ENCODE assay signal across 19 cellular contexts in the genomic region with DNA sequence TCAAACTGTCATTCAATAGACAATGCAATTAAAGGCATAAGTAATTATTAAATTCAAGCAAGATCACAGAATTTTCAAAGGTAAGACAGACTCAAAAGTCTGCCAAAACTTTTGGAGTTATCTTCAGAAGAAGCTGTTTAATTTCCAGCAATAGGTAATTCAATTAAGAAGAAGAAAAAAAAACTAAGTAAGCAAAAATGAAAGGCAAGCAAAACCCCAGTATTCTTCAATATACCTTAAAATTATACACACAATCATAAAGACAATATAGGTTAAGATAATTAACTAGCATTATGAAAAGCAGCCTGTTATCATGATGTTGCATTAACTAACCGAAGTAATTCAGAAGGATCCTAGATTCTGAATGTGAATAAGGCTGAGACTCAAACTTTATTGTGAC. TPM values are rescaled to one million over a fixed set of nuclear protein-coding genes. Genes with fewer than 3 reads are reported as not detected.
DNase-seq lines count a peak whose midpoint lies in the region; ATAC-seq, FAIRE-seq and TF ChIP-seq lines count a peak whose summit lies in the region.
"Had no signal": no experiment of that assay in that cellular context is flagged by ENCODE, and none has a peak within 500 bp of the region (broad histone marks: within the 10 kb centered on the region; RNA-seq: fewer than 3 reads in every experiment).

No MANE protein-coding gene starts in this region.

- intact Hi-C loops in HepG2 (cut with micrococcal nuclease; ENCODE audit: unreplicated experiment): no loop called here
- intact Hi-C loops in right lobe of liver (cut with DNase I): no loop called here

- H4K20me1 ChIP-seq in HepG2 (ENCODE audit: insufficient read depth, low read length): peaks cover 35% of the 10 kb centered on the region
- H4K20me1 ChIP-seq in Loucy (ENCODE audit: insufficient read depth, low read length, poor library complexity, severe bottlenecking): peaks cover 74% of the 10 kb centered on the region

- H3K9me2 ChIP-seq in Loucy (replicated peaks; ENCODE audit: low read depth, low read length): no peaks in the 10 kb centered on the region

- peaks cover 37% of the 10 kb centered on the region for H3K4me1 Mint-ChIP-seq in nephron

- in situ Hi-C loops in HepG2 (cut with HindIII; ENCODE audit: extremely low pct_ligation_motif_present, low pct_unique_long_range_greater_than_20kb): loop anchor here (10.0 kb wide), 1 partner anchor 150 kb away; a partner anchor contains a TSS

- WGBS in HepG2 (ENCODE audit: low lambda C conversion rate): 96% methylated on average over 1 of the region's 1 CpG
- WGBS in right lobe of liver (ENCODE audit: insufficient coverage, low coverage, low lambda C conversion rate, missing lambda C conversion rate): 82% methylated on average over 1 of the region's 1 CpG

- TF ChIP-seq EP300 in HepG2 (IDR thresholded peaks at IDR 0.05; ENCODE audit: low read depth in 2 of 2, low read length in 2 of 2): no peak
- no peak for TF ChIP-seq EP300 in HepG2 (CRISPR knock-in tag; IDR thresholded peaks at IDR 0.05; ENCODE audit: borderline replicate concordance)

- H3K9me3 Mint-ChIP-seq in nephron: no peaks in the 10 kb centered on the region
- H3K9me3 Mint-ChIP-seq: CD4-positive, alpha-beta memory T cell; H9; IgD-negative memory B cell had no signal

- TF ChIP-seq POLR2A in HepG2 (IDR thresholded peaks at IDR 0.05; ENCODE audit: insufficient read depth in 1 of 2, low read depth in 2 of 2, low read length in 2 of 2) (no peak), right lobe of liver (IDR thresholded peaks at IDR 0.05) (no peak)

- no peaks in the 10 kb centered on the region for H3F3A ChIP-seq in Loucy (ENCODE audit: low read depth)

- ATAC-seq in HepG2 (no peak), right lobe of liver (no peak), GM19395 (IDR thresholded peaks at IDR 0.05; ENCODE audit: unreplicated experiment) (no peak), HG03442 (IDR thresholded peaks at IDR 0.05; ENCODE audit: unreplicated experiment) (no peak)

- H3K4me3 Mint-ChIP-seq in nephron: peak overlapping the region in 2 of 3 experiments; percentile 21 to 27

- BruUV-seq in HepG2 (replicated peaks; lab: Mats Ljungman, UMichigan): no TSS peak

- no peak overlapping the region for H3K4me2 ChIP-seq in HepG2 (ENCODE audit: low read depth, low read length)
- peak overlapping the region; percentile 93 for H3K4me2 ChIP-seq in Loucy (ENCODE audit: low read depth, low read length, poor library complexity, severe bottlenecking)

- TF ChIP-seq CTCF in HepG2 (CRISPR knock-in tag; IDR thresholded peaks at IDR 0.05): no peak
- TF ChIP-seq CTCF in right lobe of liver (IDR thresholded peaks at IDR 0.05): no peak
- no peak for TF ChIP-seq CTCF in Loucy (conservative IDR thresholded peaks at IDR 0.05; ENCODE audit: low read length)
- TF ChIP-seq CTCF in nephron (IDR thresholded peaks at IDR 0.05; ENCODE audit: unreplicated experiment in 3 of 3): no peak

- H3K36me3 ChIP-seq in HepG2 (replicated peaks in 1 of 2; ENCODE audit: control insufficient read depth in 1 of 2, insufficient read depth in 2 of 2, low read length in 2 of 2) (peaks cover 0 to 4% of the 10 kb centered on the region in 2 experiments; a peak in 2 of 5 replicates), right lobe of liver (no peaks in the 10 kb centered on the region), Loucy (ENCODE audit: insufficient read depth, low read length) (no peaks in the 10 kb centered on the region)

- H3K27me3 Mint-ChIP-seq in nephron (ENCODE audit: low read depth): no peaks in the 10 kb centered on the region
- H3K27me3 Mint-ChIP-seq: CD4-positive, alpha-beta memory T cell; IgD-negative memory B cell had no signal

- H3K9ac ChIP-seq in HepG2 (ENCODE audit: insufficient read depth, low read depth, low read length): no peak overlapping the region
- peak overlapping the region; percentile 59 for H3K9ac ChIP-seq in Loucy (ENCODE audit: low read depth, low read length, poor library complexity, severe bottlenecking)

- H3K4me3 ChIP-seq in HepG2 (replicated peaks in 1 of 3; ENCODE audit: insufficient read depth in 1 of 3, low read depth in 2 of 3, low read length in 3 of 3) (no peak overlapping the region), right lobe of liver (no peak overlapping the region), Loucy (ENCODE audit: low read length, poor library complexity, severe bottlenecking) (peak overlapping the region; percentile 81)

- H3K27ac Mint-ChIP-seq in nephron: no peak overlapping the region
- H3K27ac Mint-ChIP-seq: IgD-negative memory B cell had no signal

- no peak overlapping the region for H3K27ac ChIP-seq in HepG2 (ENCODE audit: extremely low read length, insufficient read depth, low read length)
- no peak overlapping the region for H3K27ac ChIP-seq in right lobe of liver
- H3K27ac ChIP-seq: C4-2B, HL-60 had no signal

- H3K27me3 ChIP-seq in HepG2 (ENCODE audit: control insufficient read depth in 1 of 2, insufficient read depth in 2 of 2, low read length in 2 of 2) (no peaks in the 10 kb centered on the region; a peak in 1 of 5 replicates), right lobe of liver (no peaks in the 10 kb centered on the region), Loucy (ENCODE audit: insufficient read depth, low read length, poor library complexity, severe bottlenecking) (no peaks in the 10 kb centered on the region)

- CTCF ChIA-PET in HepG2 (lab: Yijun Ruan, JAX; ENCODE audit: low intra/inter-chr PET ratio, low total read pairs): no interaction called here

- DNase-seq in HepG2 (ENCODE audit: low spot score) (no peak), right lobe of liver (no peak)
- DNase-seq in activated CD4-positive, alpha-beta T cell treated with anti-CD3 and anti-CD28 coated beads for 48 hours: no peak
- DNase-seq: ACHN; AML-193; CD4-positive, alpha-beta memory T cell; DMS153; DMS79; GF-D8; H9; KG1 had no signal

- peaks cover 84% of the 10 kb centered on the region for H3K79me2 ChIP-seq in HepG2 (ENCODE audit: insufficient read depth, low read length)
- peaks cover 96% of the 10 kb centered on the region for H3K79me2 ChIP-seq in Loucy (ENCODE audit: insufficient read depth, low read length)

- H3K9me3 ChIP-seq in HepG2 (ENCODE audit: low read length): no peaks in the 10 kb centered on the region
- no peaks in the 10 kb centered on the region for H3K9me3 ChIP-seq in right lobe of liver
- no peaks in the 10 kb centered on the region for H3K9me3 ChIP-seq in Loucy (ENCODE audit: insufficient read depth, low read depth, low read length)

- POLR2A ChIA-PET in HepG2 (lab: Yijun Ruan, JAX): interaction anchor here (0.6 kb wide), 1 partner anchor 48 kb away, joined by 3 read pairs; no protein-coding TSS in a partner anchor

- peaks cover 38% of the 10 kb centered on the region for H3K4me1 ChIP-seq in HepG2 (ENCODE audit: insufficient read depth, low read length)
- H3K4me1 ChIP-seq in right lobe of liver: peaks cover 0 to 21% (median 4%) of the 10 kb centered on the region in 4 donors
- H3K4me1 ChIP-seq in Loucy (ENCODE audit: insufficient read depth, low read length, poor library complexity, severe bottlenecking): peaks cover 41% of the 10 kb centered on the region

- FAIRE-seq in HepG2 (lab: Jason Lieb, UNC): no peak
- FAIRE-seq: H1 had no signal

- peaks cover 18% of the 10 kb centered on the region for H3K36me3 Mint-ChIP-seq in nephron (ENCODE audit: low read depth)

- TF ChIP-seq RAD21 in HepG2 (CRISPR knock-in tag; IDR thresholded peaks at IDR 0.05): no peak

- H2AFZ ChIP-seq in HepG2 (ENCODE audit: low read length) (no peak overlapping the region), Loucy (ENCODE audit: low read length) (no peak overlapping the region)

RNA-seq across cellular contexts. Expression of a gene that starts 3.5 kb away (rescaled TPM):
- total RNA-seq in HepG2 (2016; rRNA removed; fragmentation: Illumina TruSeq; extraction: Trizol) (12.6 and 16.4 TPM in 2 replicates), right lobe of liver (10 to 100 TPM in 5 of 6 experiments, 1 to 10 TPM in 1; 9.5 to 16.6 (median 10.9) TPM)
- total RNA-seq in HepG2 (2016; cell fraction: cytosol; rRNA removed; fragmentation: Illumina TruSeq; extraction: Trizol; ENCODE audit: low read depth): 8.1 and 10.9 TPM in 2 replicates
- total RNA-seq in HepG2 (2016; cell fraction: insoluble cytoplasmic fraction; rRNA removed; fragmentation: Illumina TruSeq; extraction: Trizol): 12.6 and 15.5 TPM in 2 replicates
- total RNA-seq in HepG2 (2016; cell fraction: membrane; rRNA removed; fragmentation: Illumina TruSeq; extraction: Trizol): 11.0 and 12.1 TPM in 2 replicates
- 16.5 and 18.6 TPM in 2 replicates for total RNA-seq in HepG2 (2016; cell fraction: nucleus; rRNA removed; fragmentation: Illumina TruSeq; extraction: Trizol)
- polyA plus RNA-seq in HepG2 (2011; rRNA removed): 9.9 TPM in 2 replicates
- 6.1 and 8.1 TPM in 2 replicates for polyA plus RNA-seq in HepG2 (2011; cell fraction: cytosol; rRNA removed)
- 11.4 and 11.9 TPM in 2 replicates for polyA plus RNA-seq in HepG2 (2011; cell fraction: nucleus; rRNA removed)
- polyA plus RNA-seq in HepG2 (2012): 11.4 and 11.7 TPM in 2 replicates
- 0.65 and 0.83 TPM in 2 replicates for polyA plus RNA-seq in HepG2 (2016; cell fraction: cytosol; fragmentation: Illumina TruSeq; extraction: Trizol; ENCODE audit: low read depth)
- polyA plus RNA-seq in HepG2 (2016; cell fraction: insoluble cytoplasmic fraction; fragmentation: Illumina TruSeq; extraction: Trizol; ENCODE audit: low read depth): 11.7 and 12.4 TPM in 2 replicates
- polyA plus RNA-seq in HepG2 (2016; cell fraction: membrane; fragmentation: Illumina TruSeq; extraction: Trizol; ENCODE audit: low read depth): 2.1 and 2.4 TPM in 2 replicates
- 19.1 and 22.3 TPM in 2 replicates for polyA plus RNA-seq in HepG2 (2016; cell fraction: nucleus; fragmentation: Illumina TruSeq; extraction: Trizol; ENCODE audit: insufficient read depth, low read depth)
- polyA minus RNA-seq in HepG2 (2011; rRNA and poly(A)+ RNA removed; ENCODE audit: low replicate concordance): 15.2 and 18.5 TPM in 2 replicates
- polyA minus RNA-seq in HepG2 (2011; cell fraction: cytosol; rRNA and poly(A)+ RNA removed): 17.5 and 19.1 TPM in 2 replicates
- polyA minus RNA-seq in HepG2 (2011; cell fraction: nucleus; rRNA and poly(A)+ RNA removed): 46.6 and 53.5 TPM in 2 replicates

RNA-seq across cellular contexts. Expression of a gene that starts 31.9 kb away (rescaled TPM):
- total RNA-seq in HepG2 (2016; rRNA removed; fragmentation: Illumina TruSeq; extraction: Trizol): 85.1 and 148 TPM in 2 replicates
- total RNA-seq in HepG2 (2016; cell fraction: cytosol; rRNA removed; fragmentation: Illumina TruSeq; extraction: Trizol; ENCODE audit: low read depth): 12.9 and 14.6 TPM in 2 replicates
- 88.2 and 150 TPM in 2 replicates for total RNA-seq in HepG2 (2016; cell fraction: insoluble cytoplasmic fraction; rRNA removed; fragmentation: Illumina TruSeq; extraction: Trizol)
- total RNA-seq in HepG2 (2016; cell fraction: membrane; rRNA removed; fragmentation: Illumina TruSeq; extraction: Trizol): 37.4 and 44.8 TPM in 2 replicates
- total RNA-seq in HepG2 (2016; cell fraction: nucleus; rRNA removed; fragmentation: Illumina TruSeq; extraction: Trizol): 50.3 and 56.3 TPM in 2 replicates
- 33.0 and 38.9 TPM in 2 replicates for polyA plus RNA-seq in HepG2 (2011; rRNA removed)
- polyA plus RNA-seq in HepG2 (2011; cell fraction: cytosol; rRNA removed): 16.9 and 17.1 TPM in 2 replicates
- 20.9 and 25.1 TPM in 2 replicates for polyA plus RNA-seq in HepG2 (2011; cell fraction: nucleus; rRNA removed)
- polyA plus RNA-seq in HepG2 (2012): 20.9 and 26.3 TPM in 2 replicates
- polyA plus RNA-seq in HepG2 (2016; cell fraction: cytosol; fragmentation: Illumina TruSeq; extraction: Trizol; ENCODE audit: low read depth): 4.1 and 4.3 TPM in 2 replicates
- polyA plus RNA-seq in HepG2 (2016; cell fraction: insoluble cytoplasmic fraction; fragmentation: Illumina TruSeq; extraction: Trizol; ENCODE audit: low read depth): 65.8 and 72.7 TPM in 2 replicates
- polyA plus RNA-seq in HepG2 (2016; cell fraction: membrane; fragmentation: Illumina TruSeq; extraction: Trizol; ENCODE audit: low read depth): 14.1 and 16.4 TPM in 2 replicates
- 49.9 and 50.1 TPM in 2 replicates for polyA plus RNA-seq in HepG2 (2016; cell fraction: nucleus; fragmentation: Illumina TruSeq; extraction: Trizol; ENCODE audit: insufficient read depth, low read depth)
- 92.6 and 112 TPM in 2 replicates for polyA minus RNA-seq in HepG2 (2011; rRNA and poly(A)+ RNA removed; ENCODE audit: low replicate concordance)
- polyA minus RNA-seq in HepG2 (2011; cell fraction: cytosol; rRNA and poly(A)+ RNA removed): 55.7 and 62.7 TPM in 2 replicates
- 44.9 and 55.3 TPM in 2 replicates for polyA minus RNA-seq in HepG2 (2011; cell fraction: nucleus; rRNA and poly(A)+ RNA removed)
- 10 to 100 TPM in 5 of 6 experiments, 1 to 10 TPM in 1; 8.8 to 15.9 (median 12.1) TPM for total RNA-seq in right lobe of liver

RNA-seq across cellular contexts. Expression of a gene that starts 35.1 kb away (rescaled TPM):
- total RNA-seq in HepG2 (2016; rRNA removed; fragmentation: Illumina TruSeq; extraction: Trizol): 134 and 169 TPM in 2 replicates
- 60.5 and 63.6 TPM in 2 replicates for total RNA-seq in HepG2 (2016; cell fraction: cytosol; rRNA removed; fragmentation: Illumina TruSeq; extraction: Trizol; ENCODE audit: low read depth)
- 127 and 165 TPM in 2 replicates for total RNA-seq in HepG2 (2016; cell fraction: insoluble cytoplasmic fraction; rRNA removed; fragmentation: Illumina TruSeq; extraction: Trizol)
- total RNA-seq in HepG2 (2016; cell fraction: membrane; rRNA removed; fragmentation: Illumina TruSeq; extraction: Trizol): 55.2 and 56.6 TPM in 2 replicates
- 108 and 132 TPM in 2 replicates for total RNA-seq in HepG2 (2016; cell fraction: nucleus; rRNA removed; fragmentation: Illumina TruSeq; extraction: Trizol)
- polyA plus RNA-seq in HepG2 (2011; rRNA removed): 95.6 and 112 TPM in 2 replicates
- polyA plus RNA-seq in HepG2 (2011; cell fraction: cytosol; rRNA removed): 126 and 132 TPM in 2 replicates
- 35.3 and 41.3 TPM in 2 replicates for polyA plus RNA-seq in HepG2 (2011; cell fraction: nucleus; rRNA removed)
- 79.1 and 111 TPM in 2 replicates for polyA plus RNA-seq in HepG2 (2012)
- polyA plus RNA-seq in HepG2 (2016; cell fraction: cytosol; fragmentation: Illumina TruSeq; extraction: Trizol; ENCODE audit: low read depth): 32.9 and 34.1 TPM in 2 replicates
- polyA plus RNA-seq in HepG2 (2016; cell fraction: insoluble cytoplasmic fraction; fragmentation: Illumina TruSeq; extraction: Trizol; ENCODE audit: low read depth): 127 and 131 TPM in 2 replicates
- polyA plus RNA-seq in HepG2 (2016; cell fraction: membrane; fragmentation: Illumina TruSeq; extraction: Trizol; ENCODE audit: low read depth): 34.7 and 37.2 TPM in 2 replicates
- polyA plus RNA-seq in HepG2 (2016; cell fraction: nucleus; fragmentation: Illumina TruSeq; extraction: Trizol; ENCODE audit: insufficient read depth, low read depth): 205 and 218 TPM in 2 replicates
- polyA minus RNA-seq in HepG2 (2011; rRNA and poly(A)+ RNA removed; ENCODE audit: low replicate concordance): 35.2 and 45.1 TPM in 2 replicates
- 59.3 and 61.4 TPM in 2 replicates for polyA minus RNA-seq in HepG2 (2011; cell fraction: cytosol; rRNA and poly(A)+ RNA removed)
- polyA minus RNA-seq in HepG2 (2011; cell fraction: nucleus; rRNA and poly(A)+ RNA removed): 36.8 and 40.4 TPM in 2 replicates
- 10 to 100 TPM; 40.7 to 84.5 (median 47.7) TPM for total RNA-seq in right lobe of liver
